Comparison of ENCODE assay signal across 8 cellular contexts in genomic region chr4:18593297-18594002, GRCh38.
DNase-seq lines count a peak whose midpoint lies in the region; ATAC-seq and TF ChIP-seq lines count a peak whose summit lies in the region.

No MANE protein-coding gene starts in this region.

- no CpG with 5 or more reads among the region's 12 CpGs for WGBS in neuronal stem cell (ENCODE audit: extremely low coverage in 2 of 2, insufficient read length in 2 of 2, insufficient replicate concordance in 1 of 2), 2 donors

- DNase-seq in EH (ENCODE audit: low read depth) (peak; percentile 73), OCI-M2 (lab: John Stamatoyannopoulos, UW; ENCODE audit: unreplicated experiment) (peak; percentile 8), fibroblast of mammary gland (ENCODE audit: low read depth) (peak; percentile 78), neuronal stem cell (ENCODE audit: low spot score) (peak; percentile 87), type B pancreatic cell (ENCODE audit: extremely low spot score, unreplicated experiment) (peak; percentile 70)
- peak; percentile 30 to 45 for DNase-seq in activated T-cell treated with anti-CD3 and anti-CD28 coated beads, Interleukin-2, amount 50 U/mL, for 72 hours

- no peak for TF ChIP-seq EP300 in Ishikawa (IDR thresholded peaks at IDR 0.05; ENCODE audit: borderline replicate concordance)

- H3K4me2 ChIP-seq in neuronal stem cell (ENCODE audit: insufficient read depth, low read length, poor library complexity, severe bottlenecking) = no peak overlapping the region

- no peak overlapping the region for H3K18ac ChIP-seq in neuronal stem cell (ENCODE audit: low read length)

- no peaks in the 10 kb centered on the region for H3K9me3 ChIP-seq in neuronal stem cell (replicated peaks in 1 of 2; ENCODE audit: control insufficient read depth in 2 of 2, insufficient read depth in 1 of 2, low read depth in 1 of 2, low read length in 2 of 2)

- no peaks in the 10 kb centered on the region for H3K4me1 Mint-ChIP-seq in activated T-cell treated with anti-CD3 and anti-CD28 coated beads, Interleukin-2, amount 50 U/mL, for 72 hours (ENCODE audit: low read depth)
- H3K4me1 Mint-ChIP-seq in type B pancreatic cell (ENCODE audit: unreplicated experiment) = peaks cover 7% of the 10 kb centered on the region

- H3K9me3 Mint-ChIP-seq in activated T-cell treated with anti-CD3 and anti-CD28 coated beads, Interleukin-2, amount 50 U/mL, for 72 hours = no peaks in the 10 kb centered on the region
- no peaks in the 10 kb centered on the region for H3K9me3 Mint-ChIP-seq in type B pancreatic cell

- H2BK5ac ChIP-seq in neuronal stem cell (ENCODE audit: low read length) = no peak overlapping the region

- peaks cover 2 to 3% of the 10 kb centered on the region in 2 donors for H3K4me1 ChIP-seq in neuronal stem cell (ENCODE audit: control insufficient read depth in 2 of 2, insufficient read depth in 1 of 2, low read depth in 1 of 2, low read length in 2 of 2)

- no peaks in the 10 kb centered on the region for H3K36me3 Mint-ChIP-seq in activated T-cell treated with anti-CD3 and anti-CD28 coated beads, Interleukin-2, amount 50 U/mL, for 72 hours (ENCODE audit: insufficient read depth in 2 of 2)
- no peaks in the 10 kb centered on the region for H3K36me3 Mint-ChIP-seq in type B pancreatic cell

- peak; percentile 91 for TF ChIP-seq RAD21 in Ishikawa (IDR thresholded peaks at IDR 0.05; ENCODE audit: low read depth)

- no peak overlapping the region for H2AK5ac ChIP-seq in neuronal stem cell (ENCODE audit: low read depth, low read length)

- H3K27me3 ChIP-seq in neuronal stem cell (ENCODE audit: control insufficient read depth in 3 of 3, insufficient read depth in 3 of 3, low read depth in 1 of 3, low read length in 3 of 3) = no peaks in the 10 kb centered on the region

- H2BK120ac ChIP-seq in neuronal stem cell (ENCODE audit: low read depth, low read length) = no peak overlapping the region

- peak; percentile 84 for ATAC-seq in GM21529 (IDR thresholded peaks at IDR 0.05; ENCODE audit: unreplicated experiment)
- peak in 1 of 2 donors; percentile 47 for ATAC-seq in activated T-cell treated with anti-CD3 and anti-CD28 coated beads, Interleukin-2, amount 50 U/mL, for 72 hours (replicated peaks in 1 of 2)

- H3K27me3 Mint-ChIP-seq in activated T-cell treated with anti-CD3 and anti-CD28 coated beads, Interleukin-2, amount 50 U/mL, for 72 hours (ENCODE audit: low read depth) = peaks cover 7% of the 10 kb centered on the region
- H3K27me3 Mint-ChIP-seq in type B pancreatic cell = peaks cover 15% of the 10 kb centered on the region

- H3K27ac Mint-ChIP-seq in activated T-cell treated with anti-CD3 and anti-CD28 coated beads, Interleukin-2, amount 50 U/mL, for 72 hours = no peak overlapping the region
- H3K27ac Mint-ChIP-seq in type B pancreatic cell = no peak overlapping the region

- H3K14ac ChIP-seq in neuronal stem cell (ENCODE audit: low read length) = no peak overlapping the region

- no peaks in the 10 kb centered on the region for H3K79me1 ChIP-seq in neuronal stem cell (ENCODE audit: low read depth, low read length)

- H3K4ac ChIP-seq in neuronal stem cell (ENCODE audit: low read length) = no peak overlapping the region

- no peak overlapping the region for H3K23ac ChIP-seq in neuronal stem cell (ENCODE audit: low read depth, low read length, poor library complexity)

- no peak overlapping the region for H3K9ac ChIP-seq in neuronal stem cell (ENCODE audit: low read depth, low read length, poor library complexity)

- no peak overlapping the region for H2BK15ac ChIP-seq in neuronal stem cell (ENCODE audit: low read length)

- H4K91ac ChIP-seq in neuronal stem cell (ENCODE audit: low read depth, low read length, poor library complexity) = no peak overlapping the region

- no peak overlapping the region for H3K27ac ChIP-seq in neuronal stem cell (replicated peaks; ENCODE audit: low read length)

- no peak overlapping the region for H3K4me3 Mint-ChIP-seq in activated T-cell treated with anti-CD3 and anti-CD28 coated beads, Interleukin-2, amount 50 U/mL, for 72 hours
- H3K4me3 Mint-ChIP-seq in type B pancreatic cell = peak overlapping the region; percentile 48

- H3K4me3 ChIP-seq in fibroblast of mammary gland (ENCODE audit: control insufficient read depth, low read depth, low read length) = peak overlapping the region; percentile 25
- H3K4me3 ChIP-seq in neuronal stem cell (ENCODE audit: low read length in 2 of 2) = no peak overlapping the region

- H3K36me3 ChIP-seq in neuronal stem cell (replicated peaks in 1 of 2; ENCODE audit: control insufficient read depth in 2 of 2, insufficient read depth in 2 of 2, low read length in 2 of 2) = no peaks in the 10 kb centered on the region

- peak; percentile 83 for TF ChIP-seq CTCF in fibroblast of mammary gland (conservative IDR thresholded peaks at IDR 0.05; ENCODE audit: control insufficient read depth, insufficient read depth, low read depth, low read length)
- TF ChIP-seq CTCF in type B pancreatic cell (conservative IDR thresholded peaks at IDR 0.05) = peak; percentile 91

- H2BK12ac ChIP-seq in neuronal stem cell (ENCODE audit: low read length) = no peak overlapping the region

- peak overlapping the region; percentile 59 for H2AFZ ChIP-seq in neuronal stem cell (ENCODE audit: low read length)

- no peak overlapping the region for H4K8ac ChIP-seq in neuronal stem cell (ENCODE audit: low read depth, low read length)

TF ChIP-seq in Ishikawa, 13 proteins besides CTCF, POLR2A, EP300 and RAD21:
- TF ChIP-seq USF1 (IDR thresholded peaks at IDR 0.05) (no peak), EGR1 (IDR thresholded peaks at IDR 0.05) (no peak), CEBPB (IDR thresholded peaks at IDR 0.05) (no peak), ZBTB7A (IDR thresholded peaks at IDR 0.05; ENCODE audit: low read depth) (no peak), YY1 (IDR thresholded peaks at IDR 0.05; ENCODE audit: low read depth) (no peak), FOXM1 (IDR thresholded peaks at IDR 0.05; ENCODE audit: borderline replicate concordance, low read depth) (no peak), NFIC (IDR thresholded peaks at IDR 0.05) (no peak), MAX (IDR thresholded peaks at IDR 0.05) (no peak), TAF1 (IDR thresholded peaks at IDR 0.05; ENCODE audit: low read depth) (no peak), CREB1 (IDR thresholded peaks at IDR 0.05; ENCODE audit: low read depth) (no peak), TEAD4 (IDR thresholded peaks at IDR 0.05) (no peak)
- TF ChIP-seq, protein P1, sequence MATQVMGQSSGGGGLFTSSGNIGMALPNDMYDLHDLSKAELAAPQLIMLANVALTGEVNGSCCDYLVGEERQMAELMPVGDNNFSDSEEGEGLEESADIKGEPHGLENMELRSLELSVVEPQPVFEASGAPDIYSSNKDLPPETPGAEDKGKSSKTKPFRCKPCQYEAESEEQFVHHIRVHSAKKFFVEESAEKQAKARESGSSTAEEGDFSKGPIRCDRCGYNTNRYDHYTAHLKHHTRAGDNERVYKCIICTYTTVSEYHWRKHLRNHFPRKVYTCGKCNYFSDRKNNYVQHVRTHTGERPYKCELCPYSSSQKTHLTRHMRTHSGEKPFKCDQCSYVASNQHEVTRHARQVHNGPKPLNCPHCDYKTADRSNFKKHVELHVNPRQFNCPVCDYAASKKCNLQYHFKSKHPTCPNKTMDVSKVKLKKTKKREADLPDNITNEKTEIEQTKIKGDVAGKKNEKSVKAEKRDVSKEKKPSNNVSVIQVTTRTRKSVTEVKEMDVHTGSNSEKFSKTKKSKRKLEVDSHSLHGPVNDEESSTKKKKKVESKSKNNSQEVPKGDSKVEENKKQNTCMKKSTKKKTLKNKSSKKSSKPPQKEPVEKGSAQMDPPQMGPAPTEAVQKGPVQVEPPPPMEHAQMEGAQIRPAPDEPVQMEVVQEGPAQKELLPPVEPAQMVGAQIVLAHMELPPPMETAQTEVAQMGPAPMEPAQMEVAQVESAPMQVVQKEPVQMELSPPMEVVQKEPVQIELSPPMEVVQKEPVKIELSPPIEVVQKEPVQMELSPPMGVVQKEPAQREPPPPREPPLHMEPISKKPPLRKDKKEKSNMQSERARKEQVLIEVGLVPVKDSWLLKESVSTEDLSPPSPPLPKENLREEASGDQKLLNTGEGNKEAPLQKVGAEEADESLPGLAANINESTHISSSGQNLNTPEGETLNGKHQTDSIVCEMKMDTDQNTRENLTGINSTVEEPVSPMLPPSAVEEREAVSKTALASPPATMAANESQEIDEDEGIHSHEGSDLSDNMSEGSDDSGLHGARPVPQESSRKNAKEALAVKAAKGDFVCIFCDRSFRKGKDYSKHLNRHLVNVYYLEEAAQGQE (IDR thresholded peaks at IDR 0.05; ENCODE audit: low read depth) = no peak

Comparison
In these comparisons a context has a peak if more than half of its experiments do, and no peak if none do; other contexts are left out.
1. DNase-seq: peak in every context shown above with its lines; median percentile 87 in neuronal stem cell; 78 in fibroblast of mammary gland; 73 in EH; 70 in type B pancreatic cell; 38 in activated T-cell treated with anti-CD3 and anti-CD28 coated beads, Interleukin-2, amount 50 U/mL, for 72 hours; 8 in OCI-M2.